ENCODE assay signal across 17 cellular contexts in the genomic region with DNA sequence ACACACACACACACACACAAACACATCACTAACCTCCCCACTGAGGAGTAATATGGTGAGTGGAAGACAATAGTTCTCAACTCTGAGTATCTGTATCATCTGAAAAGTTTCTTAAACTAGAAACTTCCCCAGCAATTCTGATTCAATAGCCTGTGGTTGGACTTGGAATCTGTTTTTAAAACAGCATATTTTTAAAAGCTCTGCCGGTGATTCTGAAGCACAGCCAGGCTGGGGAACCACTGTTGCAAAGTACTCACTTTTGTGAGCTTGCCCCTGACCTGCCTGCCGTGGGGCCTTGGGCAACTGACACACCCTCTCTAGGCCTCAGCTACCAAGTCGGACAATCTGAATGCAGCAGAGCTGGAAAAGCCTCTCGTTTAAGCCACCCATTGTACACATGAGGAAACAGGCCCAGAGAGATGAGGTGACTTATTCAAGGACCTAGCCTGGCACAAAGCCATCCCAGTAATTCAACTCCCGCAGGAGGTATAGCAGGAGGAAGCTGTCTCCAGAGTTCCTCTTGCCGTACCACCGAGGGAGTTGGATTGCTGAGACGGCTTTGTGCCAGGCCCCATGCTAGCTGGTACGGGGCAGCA. TPM values are rescaled to one million over a fixed set of nuclear protein-coding genes. Genes with fewer than 3 reads are reported as not detected.
A peak's percentile ranks its signal among the peaks of the same experiment; 100 is the strongest.
DNase-seq lines count a peak whose midpoint lies in the region; ATAC-seq and TF ChIP-seq lines count a peak whose summit lies in the region.
"Had no signal": no experiment of that assay in that cellular context is flagged by ENCODE, and none has a peak within 500 bp of the region (broad histone marks: within the 10 kb centered on the region; RNA-seq: fewer than 3 reads in every experiment).

No MANE protein-coding gene starts in this region.

- TF ChIP-seq POLR2A in esophagus squamous epithelium (IDR thresholded peaks at IDR 0.05) = no peak

- no peak overlapping the region for H3K4me3 ChIP-seq in esophagus squamous epithelium
- H3K4me3 ChIP-seq in aorta (ENCODE audit: low read length in 2 of 2) = no peak overlapping the region
- H3K4me3 ChIP-seq: coronary artery, gastrocnemius medialis had no signal

- ATAC-seq in aorta (ENCODE audit: low FRiP score) = no peak
- ATAC-seq: gastrocnemius medialis; left lobe of liver; stimulated activated naive CD8-positive, alpha-beta T cell treated with anti-CD3 and anti-CD28 coated beads, Interleukin-15, Interleukin-2, amounts not matched to agents 100 U/mL and 50 U/mL, for 24 hours had no signal

- 25 to 51% methylated on average over 5 to 7 of the region's 9 CpGs for WGBS in esophagus squamous epithelium, 2 donors
- 75 to 76% methylated on average over 9 of the region's 9 CpGs for WGBS in aorta, 2 donors

- H3K36me3 ChIP-seq in esophagus squamous epithelium (peaks cover 0 to 63% (median 15%) of the 10 kb centered on the region in 3 donors), aorta (ENCODE audit: control insufficient read depth in 1 of 2, insufficient read depth in 2 of 2, low read length in 1 of 2) (peaks cover 0 to 2% of the 10 kb centered on the region in 2 donors)

- peak; percentile 19 for DNase-seq in NCI-H748 (lab: John Stamatoyannopoulos, UW; ENCODE audit: unreplicated experiment)
- DNase-seq in NCI-H748 treated with DMSO at 0.1 percent for 48 hours (lab: John Stamatoyannopoulos, UW) = no peak
- DNase-seq in NCI-H69 (lab: John Stamatoyannopoulos, UW) = peak; percentile 97
- DNase-seq in esophagus squamous epithelium (lab: John Stamatoyannopoulos, UW) = no peak
- peak; percentile 17 to 50 for DNase-seq in aorta
- DNase-seq in activated CD4-positive, alpha-beta T cell treated with anti-CD3 and anti-CD28 coated beads, Interleukin-2, amount 50 U/mL, for 48 hours = no peak
- no peak for DNase-seq in KG1 (lab: John Stamatoyannopoulos, UW)
- no peak for DNase-seq in cerebellar cortex (ENCODE audit: low spot score)
- DNase-seq: activated CD4-positive, alpha-beta T cell treated with anti-CD3 and anti-CD28 coated beads, Interleukin-2, amount 10 ng/mL, durations not matched to agents 7 days and 5 days; activated gamma-delta T cell treated with Interleukin-2 at 50 U/mL for 16 hours; gastrocnemius medialis; NCI-H526; stimulated activated naive CD8-positive, alpha-beta T cell treated with anti-CD3 and anti-CD28 coated beads, Interleukin-15, Interleukin-2, amounts not matched to agents 100 U/mL and 50 U/mL, for 24 hours had no signal

- intact Hi-C loops in esophagus squamous epithelium (cut with DNase I) = no loop called here
- intact Hi-C loops in aorta (cut with DNase I) = no loop called here

- peak overlapping the region; percentile 81 to 88 (median 84) for H3K27ac ChIP-seq in esophagus squamous epithelium
- H3K27ac ChIP-seq in aorta (ENCODE audit: low read depth in 1 of 2, low read length in 2 of 2) = no peak overlapping the region
- H3K27ac ChIP-seq: coronary artery, parathyroid adenoma had no signal

- H3K4me1 ChIP-seq in esophagus squamous epithelium (peaks cover 21 to 66% (median 27%) of the 10 kb centered on the region in 3 donors), aorta (ENCODE audit: control insufficient read depth in 1 of 2, insufficient read depth in 2 of 2, low read length in 2 of 2) (no peaks in the 10 kb centered on the region)
- H3K4me1 ChIP-seq: gastrocnemius medialis, parathyroid adenoma had no signal

- H3K27me3 ChIP-seq in esophagus squamous epithelium (no peaks in the 10 kb centered on the region), aorta (ENCODE audit: control insufficient read depth in 1 of 2, insufficient read depth in 2 of 2, low read length in 1 of 2) (no peaks in the 10 kb centered on the region)
- H3K27me3 ChIP-seq: gastrocnemius medialis had no signal

- no peaks in the 10 kb centered on the region for H3K9me3 ChIP-seq in esophagus squamous epithelium
- no peaks in the 10 kb centered on the region for H3K9me3 ChIP-seq in aorta (ENCODE audit: control insufficient read depth, low read length)
- H3K9me3 ChIP-seq: gastrocnemius medialis had no signal

- TF ChIP-seq CTCF in esophagus squamous epithelium (IDR thresholded peaks at IDR 0.05) = no peak

RNA-seq across cellular contexts. Expression of gene SLC15A3, which starts 8.9 kb away (rescaled TPM):
- total RNA-seq in esophagus squamous epithelium = 10 to 100 TPM in 2 of 4 donors, 1 to 10 TPM in 2; 4.0 to 11.5 (median 7.9) TPM
- total RNA-seq in aorta = 10 to 100 TPM; 35.4 to 47.8 TPM
- polyA plus RNA-seq in aorta = 10 to 100 TPM; 21.2 to 36.4 TPM

RNA-seq across cellular contexts. Expression of gene TMEM132A, which starts 18.8 kb away (rescaled TPM):
- total RNA-seq in esophagus squamous epithelium = 10 to 100 TPM; 11.8 to 52.7 (median 17.8) TPM
- 1 to 10 TPM; 4.5 to 8.9 TPM for total RNA-seq in aorta
- polyA plus RNA-seq in aorta = 1 to 10 TPM; 1.6 to 2.5 TPM

RNA-seq across cellular contexts. Expression of gene CD6, which starts 28.4 kb away (rescaled TPM):
- total RNA-seq in esophagus squamous epithelium (1 to 10 TPM in 3 of 4 donors, under 1 TPM in 1; 0.79 to 4.4 (median 1.4) TPM), aorta (1 to 10 TPM; 1.6 to 2.2 TPM)
- 1 to 10 TPM; 1.3 TPM for polyA plus RNA-seq in aorta
- total RNA-seq: HT1080 had no signal

RNA-seq across cellular contexts. Expression of gene TMEM109, which starts 29.1 kb away (rescaled TPM):
- total RNA-seq in esophagus squamous epithelium (100 to 1,000 TPM in 1 of 4 donors, 10 to 100 TPM in 3; 66.7 to 115 (median 89.0) TPM), aorta (100 to 1,000 TPM; 105 to 127 TPM)
- 100 to 1,000 TPM in 1 of 2 donors, 10 to 100 TPM in 1; 82.4 to 148 TPM for polyA plus RNA-seq in aorta

RNA-seq across cellular contexts. Expression of gene PRPF19, which starts 36.7 kb away (rescaled TPM):
- 10 to 100 TPM; 65.0 to 90.2 (median 84.1) TPM for total RNA-seq in esophagus squamous epithelium
- total RNA-seq in aorta = 10 to 100 TPM; 47.7 to 55.6 TPM
- 10 to 100 TPM; 31.3 to 39.2 TPM for polyA plus RNA-seq in aorta

Comparison
In these comparisons a context has a peak if more than half of its experiments do, and no peak if none do; other contexts are left out.
1. DNase-seq: peak in NCI-H748 (single experiment), NCI-H69 (single experiment) and aorta (2 of 2); none in NCI-H748 treated with DMSO at 0.1 percent for 48 hours (single experiment), esophagus squamous epithelium (single experiment), activated CD4-positive, alpha-beta T cell treated with anti-CD3 and anti-CD28 coated beads, Interleukin-2, amount 50 U/mL, for 48 hours (0 of 2), KG1 (single experiment) and cerebellar cortex (single experiment).
2. H3K27ac ChIP-seq: peak in esophagus squamous epithelium (4 of 4); none in aorta (0 of 2).